ENCODE assay signal across 8 cellular contexts in the genomic region with DNA sequence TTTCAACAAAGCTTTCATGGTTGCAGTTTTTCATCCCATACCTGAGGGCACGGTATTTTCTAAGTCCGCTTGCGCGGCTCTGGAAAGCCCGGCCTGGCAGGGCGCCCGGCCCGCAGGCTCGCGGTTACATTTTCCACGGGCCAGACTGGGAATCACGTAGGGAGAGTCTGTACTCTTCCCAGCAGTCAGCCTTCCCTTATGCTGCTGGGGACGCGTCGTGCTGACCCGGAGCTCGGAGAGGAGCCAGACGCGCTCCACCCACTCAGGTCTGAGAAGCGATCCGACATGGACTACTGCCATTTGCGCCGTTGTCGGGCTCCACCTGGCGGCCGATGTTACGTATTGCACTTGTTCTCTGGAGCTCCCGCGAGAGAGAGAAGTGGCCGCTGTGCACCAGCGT.
A peak's percentile ranks its signal among the peaks of the same experiment; 100 is the strongest.
DNase-seq lines count a peak whose midpoint lies in the region; ATAC-seq and TF ChIP-seq lines count a peak whose summit lies in the region.
"Not testable (repeated sequence)": the region's sequence is repeated elsewhere in the genome, so short reads cannot be mapped to it uniquely, and the experiment has no call there.

No MANE protein-coding gene starts in this region.

- intact Hi-C loops in heart left ventricle (cut with DNase I); transverse colon (cut with DNase I; ENCODE audit: low total_unique reads): not testable (repeated sequence)

- peak; percentile 99 for ATAC-seq in GM18499 (IDR thresholded peaks at IDR 0.05; ENCODE audit: insufficient read depth, unreplicated experiment)
- ATAC-seq in GM21526 (IDR thresholded peaks at IDR 0.05; ENCODE audit: low FRiP score, unreplicated experiment), result peak; percentile 100
- ATAC-seq in HG03064 (IDR thresholded peaks at IDR 0.05; ENCODE audit: low read depth, unreplicated experiment), result peak; percentile 97
- peak; percentile 100 for ATAC-seq in RWPE2 (ENCODE audit: low read depth)
- ATAC-seq in heart left ventricle, result peak; percentile 100
- peak; percentile 100 for ATAC-seq in omental fat pad (ENCODE audit: low FRiP score)

- H3K27me3 ChIP-seq in RWPE2 (ENCODE audit: insufficient read depth, poor library complexity, severe bottlenecking); heart left ventricle; transverse colon: not testable (repeated sequence)

- DNase-seq in RWPE2 (ENCODE audit: low spot score), result peak; percentile 14
- not testable (repeated sequence) for DNase-seq in astrocyte of the cerebellum (ENCODE audit: low read depth); omental fat pad (ENCODE audit: low spot score)
- DNase-seq in heart left ventricle, result peak; percentile 47 to 85 (median 52)
- peak; percentile 37 for DNase-seq in transverse colon

- not testable (repeated sequence) for H3K4me3 ChIP-seq in RWPE2 (ENCODE audit: severe bottlenecking)
- peak overlapping the region; percentile 21 for H3K4me3 ChIP-seq in astrocyte of the cerebellum (ENCODE audit: low read depth, low read length)
- H3K4me3 ChIP-seq in heart left ventricle, result peak overlapping the region in 10 of 12 donors; percentile 20 to 57 (median 38)
- H3K4me3 ChIP-seq in transverse colon, result peak overlapping the region in 2 of 4 donors; percentile 18 to 39

- in situ Hi-C loops in astrocyte of the cerebellum (cut with HindIII; ENCODE audit: low sequenced_read_pairs); transverse colon (cut with MboI; ENCODE audit: low pct_ligation_motif_present in 1 of 4, low pct_unique_long_range_greater_than_20kb in 1 of 4, low sequenced_read_pairs in 3 of 4): not testable (repeated sequence)

- H3K36me3 ChIP-seq in RWPE2 (ENCODE audit: low read depth); heart left ventricle; transverse colon: not testable (repeated sequence)

- TF ChIP-seq POLR2A in heart left ventricle (IDR thresholded peaks at IDR 0.05); transverse colon (IDR thresholded peaks at IDR 0.05): not testable (repeated sequence)

- H3K9me3 ChIP-seq in RWPE2 (ENCODE audit: severe bottlenecking); heart left ventricle; transverse colon: not testable (repeated sequence)

- 0 to 7% (median 4%) methylated on average over 10 to 21 of the region's 31 CpGs for WGBS in heart left ventricle, 4 donors
- 13% methylated on average over 20 of the region's 31 CpGs; no CpG with 5 or more reads in 1 of the 2 donors for WGBS in transverse colon (ENCODE audit: low coverage in 1 of 2), 2 donors

- not testable (repeated sequence) for H3K27ac ChIP-seq in RWPE2 (ENCODE audit: poor library complexity, severe bottlenecking); heart left ventricle
- peak overlapping the region in 1 of 4 donors; percentile 35 for H3K27ac ChIP-seq in transverse colon

- not testable (repeated sequence) for TF ChIP-seq CTCF in RWPE2 (IDR thresholded peaks at IDR 0.05; ENCODE audit: poor library complexity, severe bottlenecking); astrocyte of the cerebellum (IDR thresholded peaks at IDR 0.05; ENCODE audit: low read depth, low read length, missing control alignments); omental fat pad (IDR thresholded peaks at IDR 0.05)
- TF ChIP-seq CTCF in heart left ventricle (IDR thresholded peaks at IDR 0.05) (peak in 4 of 12 donors; percentile 9 to 22 (median 17)), transverse colon (IDR thresholded peaks at IDR 0.05) (peak in 2 of 5 experiments; percentile 4 to 15)

- not testable (repeated sequence) for TF ChIP-seq EP300 in transverse colon (IDR thresholded peaks at IDR 0.05; ENCODE audit: low read depth)

- not testable (repeated sequence) for H3K4me1 ChIP-seq in RWPE2 (ENCODE audit: insufficient read depth, poor library complexity, severe bottlenecking); heart left ventricle; transverse colon
